19 cellular contexts compared by ENCODE assay signal in the genomic region with DNA sequence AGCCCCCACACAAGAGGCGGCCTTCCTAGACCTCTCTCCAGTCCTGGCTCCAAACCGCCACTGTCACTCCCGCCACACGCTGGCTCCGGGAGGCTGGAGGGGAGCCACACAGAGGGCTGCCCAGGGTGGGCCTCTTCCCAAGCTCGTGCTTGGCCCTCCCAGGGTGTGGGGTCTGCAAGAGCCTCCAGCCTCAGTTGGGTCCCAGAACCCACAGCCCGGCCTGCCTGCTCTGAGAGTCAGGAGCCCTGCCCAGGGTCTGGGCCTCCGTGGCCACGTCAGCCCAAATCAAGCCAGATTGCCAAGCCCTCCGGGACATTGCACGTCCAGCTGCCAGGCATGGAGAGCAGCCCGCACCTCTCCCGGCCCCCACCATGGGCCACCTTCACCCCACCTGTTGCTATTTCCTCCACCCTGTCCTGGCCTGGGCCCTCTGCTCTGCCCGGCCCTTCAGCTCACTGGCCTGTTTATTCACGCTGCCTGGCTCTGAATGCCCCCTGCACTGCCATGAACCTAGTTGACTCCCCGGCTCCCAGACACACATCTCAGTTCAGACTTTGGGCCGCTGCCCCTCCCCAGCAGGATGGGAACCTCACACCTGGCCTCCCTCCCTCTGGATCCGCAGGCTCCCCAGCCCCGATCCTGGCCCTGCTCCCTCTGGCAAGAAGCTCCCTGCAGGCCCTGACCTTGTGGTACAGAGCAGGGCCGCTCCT.
DNase-seq lines count a peak whose midpoint lies in the region; ATAC-seq, FAIRE-seq and TF ChIP-seq lines count a peak whose summit lies in the region.
"Had no signal": no experiment of that assay in that cellular context is flagged by ENCODE, and none has a peak within 500 bp of the region (broad histone marks: within the 10 kb centered on the region; RNA-seq: fewer than 3 reads in every experiment).

No MANE protein-coding gene starts in this region.

- H2BK5ac ChIP-seq in IMR-90 (ENCODE audit: low read depth, low read length, poor library complexity, severe bottlenecking): no peak overlapping the region

- no TSS peak for BruUV-seq in IMR-90 (replicated peaks; lab: Mats Ljungman, UMichigan)

- H2BK15ac ChIP-seq in IMR-90 (ENCODE audit: low read depth, low read length): no peak overlapping the region

- CTCF ChIA-PET in IMR-90 (lab: Yijun Ruan, JAX): no interaction called here

- DNase-seq in GM12891 (ENCODE audit: insufficient read length, low spot score) (peak; percentile 13), IMR-90 (no peak), fibroblast of the aortic adventitia (ENCODE audit: low read depth) (peak; percentile 34), psoas muscle (peak in 1 of 2 donors; percentile 86), iPS-NIHi11 (ENCODE audit: low spot score) (no peak)
- DNase-seq in effector CD8-positive, alpha-beta T cell (lab: John Stamatoyannopoulos, UW): no peak
- DNase-seq: DMS53, hypothalamus, NCI-H1436, NCI-H446 treated with DMSO at 0.1 percent for 48 hours had no signal

- TF ChIP-seq POLR2A in GM12891 (IDR thresholded peaks at IDR 0.05; ENCODE audit: low read depth, low read length) (no peak), IMR-90 (IDR thresholded peaks at IDR 0.05; ENCODE audit: low read depth, low read length) (no peak)

- no peak overlapping the region for H3K18ac ChIP-seq in IMR-90 (ENCODE audit: low read depth, low read length)

- H3K36me3 ChIP-seq in IMR-90 (ENCODE audit: control insufficient read depth, insufficient read depth, low read length): peaks cover 2% of the 10 kb centered on the region; the same call in 1 of the 2 replicates
- peaks cover 0 to 26% of the 10 kb centered on the region in 2 donors for H3K36me3 ChIP-seq in psoas muscle (ENCODE audit: insufficient read depth in 1 of 2, low read depth in 1 of 2)
- H3K36me3 ChIP-seq: neural progenitor cell had no signal

- intact Hi-C loops in IMR-90 (cut with micrococcal nuclease) (no loop called here), psoas muscle (cut with DNase I) (no loop called here)

- H3K9me1 ChIP-seq in IMR-90 (ENCODE audit: insufficient read depth, low read length): no peaks in the 10 kb centered on the region; the same call in 1 of the 2 replicates

- H2BK20ac ChIP-seq in IMR-90 (ENCODE audit: low read depth, low read length): no peak overlapping the region

- H3K9me3 ChIP-seq in IMR-90 (ENCODE audit: control insufficient read depth, insufficient read depth, low read length) (no peaks in the 10 kb centered on the region), psoas muscle (no peaks in the 10 kb centered on the region)
- H3K9me3 ChIP-seq: esophagus muscularis mucosa had no signal

- H4K20me1 ChIP-seq in IMR-90 (ENCODE audit: insufficient read depth, low read length): no peaks in the 10 kb centered on the region

- H4K8ac ChIP-seq in IMR-90 (ENCODE audit: low read depth in 2 of 2, low read length in 2 of 2): no peak overlapping the region

- no peak overlapping the region for H4K5ac ChIP-seq in IMR-90 (ENCODE audit: low read depth, low read length)

- TF ChIP-seq RAD21 in IMR-90 (IDR thresholded peaks at IDR 0.05; ENCODE audit: low read length): no peak

- H3K27ac ChIP-seq in IMR-90 (ENCODE audit: insufficient read depth, low read length) (no peak overlapping the region), psoas muscle (peak overlapping the region; percentile 77)
- H3K27ac ChIP-seq: BLaER1, esophagus muscularis mucosa, HL-60, neural progenitor cell had no signal

- 63% methylated on average over 7 of the region's 20 CpGs; no CpG with 5 or more reads in 1 of the 2 experiments for WGBS in IMR-90 (ENCODE audit: extremely low coverage in 2 of 2, insufficient read length in 1 of 2), 2 experiments
- WGBS in psoas muscle, 3 donors: 19 to 29% (median 26%) methylated on average over 20 of the region's 20 CpGs

- H4K91ac ChIP-seq in IMR-90 (ENCODE audit: insufficient read depth, low read depth, low read length): no peak overlapping the region

- dilution Hi-C loops in IMR-90 (cut with HindIII; ENCODE audit: low sequenced_read_pairs, unreplicated experiment): no loop called here

- FAIRE-seq in GM12891 (lab: Jason Lieb, UNC): no peak
- FAIRE-seq: colon had no signal

- no peak overlapping the region for H2AFZ ChIP-seq in IMR-90 (replicated peaks; ENCODE audit: low read length, poor library complexity)
- H2AFZ ChIP-seq: neural progenitor cell had no signal

- no peak for ATAC-seq in IMR-90 (ENCODE audit: low read depth)
- ATAC-seq in psoas muscle: peak; percentile 41 to 54 (median 44)
- ATAC-seq in GM19397 (IDR thresholded peaks at IDR 0.05; ENCODE audit: unreplicated experiment): no peak
- ATAC-seq in HG02763 (IDR thresholded peaks at IDR 0.05; ENCODE audit: unreplicated experiment): no peak
- ATAC-seq: activated naive CD4-positive, alpha-beta T cell treated with anti-CD3 and anti-CD28 coated beads, Interleukin-2, amount 50 U/mL, for 72 hours had no signal

- no peak overlapping the region for H3K4ac ChIP-seq in IMR-90 (ENCODE audit: low read depth, low read length)

- no peak overlapping the region for H3K4me2 ChIP-seq in IMR-90 (ENCODE audit: low read depth, low read length)
- H3K4me2 ChIP-seq: BLaER1, neural progenitor cell had no signal

- no peak overlapping the region for H3K4me3 ChIP-seq in IMR-90 (ENCODE audit: insufficient read depth, low read depth, low read length)
- no peak overlapping the region for H3K4me3 ChIP-seq in fibroblast of the aortic adventitia (ENCODE audit: low read depth, low read length)
- H3K4me3 ChIP-seq in psoas muscle: no peak overlapping the region
- H3K4me3 ChIP-seq: BLaER1, esophagus muscularis mucosa, lung, neural progenitor cell had no signal

- H2BK120ac ChIP-seq in IMR-90 (ENCODE audit: low read depth, low read length): no peak overlapping the region

- no peaks in the 10 kb centered on the region for H3K79me1 ChIP-seq in IMR-90 (ENCODE audit: low read depth in 1 of 2, low read length in 2 of 2)

- no peak overlapping the region for H3K56ac ChIP-seq in IMR-90 (ENCODE audit: extremely low read depth, insufficient read depth, low read length)

- TF ChIP-seq CTCF in IMR-90 (conservative IDR thresholded peaks at IDR 0.05; ENCODE audit: low read depth, low read length) (no peak), fibroblast of the aortic adventitia (IDR thresholded peaks at IDR 0.05; ENCODE audit: insufficient read depth, low read length) (no peak), psoas muscle (IDR thresholded peaks at IDR 0.05) (no peak)

- H2AK9ac ChIP-seq in IMR-90 (replicated peaks; ENCODE audit: low read depth, low read length, poor library complexity): peak overlapping the region; percentile 50

- H2AK5ac ChIP-seq in IMR-90 (ENCODE audit: low read depth, low read length): no peak overlapping the region

- H3K4me1 ChIP-seq in IMR-90 (ENCODE audit: control insufficient read depth, insufficient read depth, low read length): peaks cover 2% of the 10 kb centered on the region; the same call in 1 of the 2 replicates
- H3K4me1 ChIP-seq in psoas muscle: peaks cover 22% of the 10 kb centered on the region
- H3K4me1 ChIP-seq: neural progenitor cell had no signal

- in situ Hi-C loops in IMR-90 (cut with MboI; ENCODE audit: low sequenced_read_pairs): no loop called here

- H3K27me3 ChIP-seq in IMR-90 (ENCODE audit: control insufficient read depth, insufficient read depth, low read length) (no peaks in the 10 kb centered on the region), psoas muscle (ENCODE audit: insufficient read depth in 3 of 3, low read length in 2 of 3) (no peaks in the 10 kb centered on the region)
- H3K27me3 ChIP-seq: BLaER1, esophagus muscularis mucosa, neural progenitor cell had no signal

- no peak overlapping the region for H3K14ac ChIP-seq in IMR-90 (replicated peaks; ENCODE audit: low read depth, low read length)

- H3K23ac ChIP-seq in IMR-90 (ENCODE audit: low read depth, low read length): no peak overlapping the region

- POLR2A ChIA-PET in IMR-90 (lab: Charles Lee; ENCODE audit: unreplicated experiment): no interaction called here

- H3K9ac ChIP-seq in IMR-90 (ENCODE audit: low read depth, low read length): no peak overlapping the region
- H3K9ac ChIP-seq: BLaER1, neural progenitor cell had no signal

TF ChIP-seq in GM12891, 5 proteins besides CTCF, POLR2A, EP300 and RAD21:
- TF ChIP-seq POLR2AphosphoS5 (IDR thresholded peaks at IDR 0.05; ENCODE audit: low read depth, low read length): no peak
- TF ChIP-seq SPI1 (IDR thresholded peaks at IDR 0.05; ENCODE audit: low read depth, low read length): no peak
- TF ChIP-seq TAF1 (IDR thresholded peaks at IDR 0.05; ENCODE audit: low read depth, low read length): no peak
- TF ChIP-seq POU2F2 (IDR thresholded peaks at IDR 0.05; ENCODE audit: low read depth, low read length): no peak
- TF ChIP-seq PAX5 (IDR thresholded peaks at IDR 0.05; ENCODE audit: insufficient read depth, low read length, severe bottlenecking): no peak

TF ChIP-seq in IMR-90, 13 proteins besides CTCF, POLR2A, EP300 and RAD21 (continues in another document):
- TF ChIP-seq MAFK (IDR thresholded peaks at IDR 0.05; ENCODE audit: low read depth, low read length) (no peak), CHD1 (IDR thresholded peaks at IDR 0.05; ENCODE audit: low read depth, low read length) (no peak), MAZ (IDR thresholded peaks at IDR 0.05; ENCODE audit: borderline replicate concordance, low read depth, low read length) (no peak), SMC3 (IDR thresholded peaks at IDR 0.05; ENCODE audit: low read depth, low read length) (no peak), MXI1 (IDR thresholded peaks at IDR 0.05; ENCODE audit: borderline replicate concordance, low read depth, low read length) (no peak), FOS (IDR thresholded peaks at IDR 0.05; ENCODE audit: low read depth, low read length) (no peak), NFE2L2 (IDR thresholded peaks at IDR 0.05; ENCODE audit: low read depth, low read length) (no peak), CEBPB (IDR thresholded peaks at IDR 0.05; ENCODE audit: low read depth, low read length) (no peak), RCOR1 (IDR thresholded peaks at IDR 0.05; ENCODE audit: insufficient replicate concordance, low read length) (no peak), RFX5 (IDR thresholded peaks at IDR 0.05; ENCODE audit: low read depth, low read length) (no peak), BHLHE40 (IDR thresholded peaks at IDR 0.05; ENCODE audit: low read depth, low read length) (no peak)
- TF ChIP-seq, protein P1, sequence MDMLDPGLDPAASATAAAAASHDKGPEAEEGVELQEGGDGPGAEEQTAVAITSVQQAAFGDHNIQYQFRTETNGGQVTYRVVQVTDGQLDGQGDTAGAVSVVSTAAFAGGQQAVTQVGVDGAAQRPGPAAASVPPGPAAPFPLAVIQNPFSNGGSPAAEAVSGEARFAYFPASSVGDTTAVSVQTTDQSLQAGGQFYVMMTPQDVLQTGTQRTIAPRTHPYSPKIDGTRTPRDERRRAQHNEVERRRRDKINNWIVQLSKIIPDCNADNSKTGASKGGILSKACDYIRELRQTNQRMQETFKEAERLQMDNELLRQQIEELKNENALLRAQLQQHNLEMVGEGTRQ (IDR thresholded peaks at IDR 0.05; ENCODE audit: low read depth, low read length): no peak

Comparison
In these comparisons a context has a peak if more than half of its experiments do, and no peak if none do; other contexts are left out.
1. DNase-seq: peak in GM12891 (single experiment) and fibroblast of the aortic adventitia (single experiment); none in IMR-90 (single experiment), effector CD8-positive, alpha-beta T cell (single experiment) and iPS-NIHi11 (single experiment).
2. ATAC-seq: peak in psoas muscle (4 of 4); none in IMR-90 (single experiment), GM19397 (single experiment) and HG02763 (single experiment).